ENCODE assay signal across 1 cellular context in the genomic region with DNA sequence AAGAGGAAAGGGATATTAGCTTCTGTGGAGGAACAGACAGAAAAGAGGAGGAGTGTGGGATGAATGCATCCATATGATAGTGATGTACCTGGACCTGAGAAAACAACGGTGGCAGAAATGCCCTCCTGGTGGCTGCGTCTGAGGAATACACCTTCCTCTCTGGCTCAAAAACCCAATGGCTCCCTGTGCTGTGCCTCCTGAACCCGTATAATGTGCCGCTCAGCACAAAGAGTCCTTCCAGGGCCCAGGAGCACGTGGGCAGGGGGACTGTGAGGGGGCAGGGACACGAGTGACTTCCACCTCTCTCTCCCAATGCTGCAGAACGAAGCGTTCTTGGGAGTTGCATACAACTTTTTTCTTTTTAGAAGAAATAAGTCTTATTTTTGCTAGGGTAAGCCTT.
TF ChIP-seq lines count a peak whose summit lies in the region.

No MANE protein-coding gene starts in this region.

TF ChIP-seq in H1, 55 proteins besides CTCF, POLR2A, EP300 and RAD21:
- no peak for TF ChIP-seq BRCA1 (IDR thresholded peaks at IDR 0.05; ENCODE audit: low read depth, low read length)
- no peak for TF ChIP-seq RBBP5 (IDR thresholded peaks at IDR 0.05; ENCODE audit: borderline replicate concordance, low read depth, low read length)
- TF ChIP-seq CHD2 (IDR thresholded peaks at IDR 0.05; ENCODE audit: low read length), result no peak
- TF ChIP-seq CTBP2 (IDR thresholded peaks at IDR 0.05; ENCODE audit: borderline replicate concordance, insufficient read depth, insufficient read length, low read length), result no peak
- no peak for TF ChIP-seq JUND (IDR thresholded peaks at IDR 0.05; ENCODE audit: low read length)
- no peak for TF ChIP-seq E2F6 (IDR thresholded peaks at IDR 0.05)
- no peak for TF ChIP-seq KDM4A (IDR thresholded peaks at IDR 0.05; ENCODE audit: low read depth, low read length, severe bottlenecking)
- no peak for TF ChIP-seq SIX5 (IDR thresholded peaks at IDR 0.05; ENCODE audit: low read depth, low read length)
- TF ChIP-seq TBP (IDR thresholded peaks at IDR 0.05; ENCODE audit: low read depth, low read length), result no peak
- no peak for TF ChIP-seq MAFK (IDR thresholded peaks at IDR 0.05; ENCODE audit: low read depth, low read length)
- TF ChIP-seq, protein P1, sequence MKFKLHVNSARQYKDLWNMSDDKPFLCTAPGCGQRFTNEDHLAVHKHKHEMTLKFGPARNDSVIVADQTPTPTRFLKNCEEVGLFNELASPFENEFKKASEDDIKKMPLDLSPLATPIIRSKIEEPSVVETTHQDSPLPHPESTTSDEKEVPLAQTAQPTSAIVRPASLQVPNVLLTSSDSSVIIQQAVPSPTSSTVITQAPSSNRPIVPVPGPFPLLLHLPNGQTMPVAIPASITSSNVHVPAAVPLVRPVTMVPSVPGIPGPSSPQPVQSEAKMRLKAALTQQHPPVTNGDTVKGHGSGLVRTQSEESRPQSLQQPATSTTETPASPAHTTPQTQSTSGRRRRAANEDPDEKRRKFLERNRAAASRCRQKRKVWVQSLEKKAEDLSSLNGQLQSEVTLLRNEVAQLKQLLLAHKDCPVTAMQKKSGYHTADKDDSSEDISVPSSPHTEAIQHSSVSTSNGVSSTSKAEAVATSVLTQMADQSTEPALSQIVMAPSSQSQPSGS (IDR thresholded peaks at IDR 0.05; ENCODE audit: low read length), result no peak
- TF ChIP-seq CHD7 (IDR thresholded peaks at IDR 0.05; ENCODE audit: insufficient replicate concordance, low read length), result no peak
- TF ChIP-seq SAP30 (IDR thresholded peaks at IDR 0.05; ENCODE audit: insufficient read depth, insufficient replicate concordance, low read length), result no peak
- no peak for TF ChIP-seq SP4 (IDR thresholded peaks at IDR 0.05; ENCODE audit: low read length)
- TF ChIP-seq CBX8 (IDR thresholded peaks at IDR 0.05; ENCODE audit: borderline replicate concordance, low read depth, low read length), result no peak
- TF ChIP-seq KDM1A (IDR thresholded peaks at IDR 0.05; ENCODE audit: borderline replicate concordance, low read length), result no peak
- no peak for TF ChIP-seq SIRT6 (IDR thresholded peaks at IDR 0.05; ENCODE audit: low read length)
- TF ChIP-seq SUZ12 (IDR thresholded peaks at IDR 0.05; ENCODE audit: low read length), result no peak
TF ChIP-seq in H1: peak in this region for 0.
